In genomic region chr14:104890292-104890691, GRCh38 we compare ENCODE assay signal across 8 cellular contexts. TPM values are rescaled to one million over a fixed set of nuclear protein-coding genes. Genes with fewer than 3 reads are reported as not detected.
"Had no signal": no experiment of that assay in that cellular context is flagged by ENCODE, and none has a peak within 500 bp of the region (broad histone marks: within the 10 kb centered on the region; RNA-seq: fewer than 3 reads in every experiment).

No MANE protein-coding gene starts in this region.

RNA-seq across cellular contexts. Expression of gene PLD4, which starts 34.4 kb away (rescaled TPM):
- total RNA-seq: dermis microvascular lymphatic vessel endothelial cell, endodermal cell, epithelial cell of proximal tubule, fibroblast of villous mesenchyme, foreskin keratinocyte, gastrocnemius medialis, glomerular endothelial cell had no signal
- polyA plus RNA-seq: fibroblast of lung had no signal
